4 cellular contexts compared by ENCODE assay signal in the genomic region with DNA sequence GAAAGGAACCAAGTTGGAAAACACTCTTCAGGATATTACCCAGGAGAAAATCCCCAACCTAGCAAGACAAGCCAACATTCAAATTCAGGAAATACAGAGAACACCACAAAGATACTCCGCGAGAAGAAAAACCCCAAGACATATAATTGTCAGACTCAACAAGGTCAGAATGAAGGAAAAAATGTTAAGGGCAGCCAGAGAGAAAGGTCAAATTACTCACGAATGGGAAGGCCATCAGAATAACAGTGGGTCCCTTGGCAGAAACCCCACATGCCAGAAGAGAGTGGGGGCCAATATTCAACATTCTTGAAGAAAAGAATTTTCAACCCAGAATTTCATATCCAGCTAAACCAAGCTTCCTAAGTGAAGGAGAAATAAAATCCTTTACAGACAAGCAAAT.
DNase-seq lines count a peak whose midpoint lies in the region; TF ChIP-seq lines count a peak whose summit lies in the region.
"Not testable (repeated sequence)": the region's sequence is repeated elsewhere in the genome, so short reads cannot be mapped to it uniquely, and the experiment has no call there.

No MANE protein-coding gene starts in this region.

- H3K9me3 Mint-ChIP-seq in progenitor cell of endocrine pancreas (ENCODE audit: low read depth): peaks cover 22% of the 10 kb centered on the region

- not testable (repeated sequence) for H3K36me3 Mint-ChIP-seq in progenitor cell of endocrine pancreas (ENCODE audit: insufficient read depth)

- not testable (repeated sequence) for H3K4me3 Mint-ChIP-seq in progenitor cell of endocrine pancreas (ENCODE audit: low read depth)

- H3K4me3 ChIP-seq in choroid plexus epithelial cell (ENCODE audit: low read depth, low read length): not testable (repeated sequence)

- not testable (repeated sequence) for H3K27me3 Mint-ChIP-seq in progenitor cell of endocrine pancreas

- not testable (repeated sequence) for TF ChIP-seq CTCF in choroid plexus epithelial cell (conservative IDR thresholded peaks at IDR 0.05; ENCODE audit: low read depth, low read length); progenitor cell of endocrine pancreas (IDR thresholded peaks at IDR 0.05; ENCODE audit: unreplicated experiment)

- peak overlapping the region; percentile 73 for H3K27ac Mint-ChIP-seq in progenitor cell of endocrine pancreas

- H3K4me1 Mint-ChIP-seq in progenitor cell of endocrine pancreas (ENCODE audit: low read depth): not testable (repeated sequence)

- DNase-seq in EH (ENCODE audit: low read depth) (peak; percentile 35), choroid plexus epithelial cell (ENCODE audit: low read depth) (peak; percentile 52), iris pigment epithelial cell (ENCODE audit: low read depth) (peak; percentile 55)
- not testable (repeated sequence) for DNase-seq in progenitor cell of endocrine pancreas (ENCODE audit: low spot score, unreplicated experiment)
